In genomic region chr11:57648791-57649735, GRCh38 we compare ENCODE assay signal across 8 cellular contexts. TPM values are rescaled to one million over a fixed set of nuclear protein-coding genes. Genes with fewer than 3 reads are reported as not detected.
DNase-seq lines count a peak whose midpoint lies in the region; ATAC-seq lines count a peak whose summit lies in the region.

No MANE protein-coding gene starts in this region.

- POLR2A ChIA-PET in activated CD4-positive, alpha-beta T cell treated with anti-CD3 and anti-CD28 coated beads, Interleukin-2, amount 10 ng/mL, durations not matched to agents 7 days and 5 days (lab: Charles Lee): interaction anchor here (0.6 kb wide), 1 partner anchor 48 kb away, joined by 5 read pairs; no protein-coding TSS in a partner anchor

- H3K4me1 ChIP-seq in iPS-18a (ENCODE audit: control insufficient read depth, low read depth, low read length): peaks cover 53% of the 10 kb centered on the region

- no peak for DNase-seq in activated CD4-positive, alpha-beta T cell treated with anti-CD3 and anti-CD28 coated beads, Interleukin-2, amount 10 ng/mL, durations not matched to agents 7 days and 5 days
- DNase-seq in activated CD4-positive, alpha-beta T cell treated with anti-CD3 and anti-CD28 coated beads for 1 hour: no peak
- DNase-seq in NCI-H446 treated with DMSO at 0.1 percent for 48 hours (lab: John Stamatoyannopoulos, UW): no peak
- DNase-seq in iPS-NIHi7 (ENCODE audit: extremely low spot score): no peak

- H3K27ac Mint-ChIP-seq in activated CD4-positive, alpha-beta T cell treated with anti-CD3 and anti-CD28 coated beads, Interleukin-2, amount 10 ng/mL, durations not matched to agents 7 days and 5 days: peak overlapping the region; percentile 85
- H3K27ac Mint-ChIP-seq in activated naive CD4-positive, alpha-beta T cell treated with anti-CD3 and anti-CD28 coated beads, Interleukin-2, amount 50 U/mL, for 24 hours: peak overlapping the region; percentile 51
- H3K27ac Mint-ChIP-seq in stimulated activated naive CD8-positive, alpha-beta T cell treated with anti-CD3 and anti-CD28 coated beads, Interleukin-15, Interleukin-2, amounts not matched to agents 100 ng/mL and 50 ng/mL, for 24 hours: peak overlapping the region; percentile 55

- H3K36me3 Mint-ChIP-seq in activated CD4-positive, alpha-beta T cell treated with anti-CD3 and anti-CD28 coated beads, Interleukin-2, amount 10 ng/mL, durations not matched to agents 7 days and 5 days (ENCODE audit: low read depth): peaks cover 2% of the 10 kb centered on the region
- no peaks in the 10 kb centered on the region for H3K36me3 Mint-ChIP-seq in activated naive CD4-positive, alpha-beta T cell treated with anti-CD3 and anti-CD28 coated beads, Interleukin-2, amount 50 U/mL, for 24 hours
- no peaks in the 10 kb centered on the region for H3K36me3 Mint-ChIP-seq in stimulated activated naive CD8-positive, alpha-beta T cell treated with anti-CD3 and anti-CD28 coated beads, Interleukin-15, Interleukin-2, amounts not matched to agents 100 ng/mL and 50 ng/mL, for 24 hours (ENCODE audit: low read depth)

- H3K36me3 ChIP-seq in iPS-18a (ENCODE audit: control insufficient read depth, low read depth, low read length): no peaks in the 10 kb centered on the region

- H3K4me1 Mint-ChIP-seq in activated CD4-positive, alpha-beta T cell treated with anti-CD3 and anti-CD28 coated beads, Interleukin-2, amount 10 ng/mL, durations not matched to agents 7 days and 5 days: peaks cover 65% of the 10 kb centered on the region
- peaks cover 49% of the 10 kb centered on the region for H3K4me1 Mint-ChIP-seq in activated naive CD4-positive, alpha-beta T cell treated with anti-CD3 and anti-CD28 coated beads, Interleukin-2, amount 50 U/mL, for 24 hours
- peaks cover 63% of the 10 kb centered on the region for H3K4me1 Mint-ChIP-seq in stimulated activated naive CD8-positive, alpha-beta T cell treated with anti-CD3 and anti-CD28 coated beads, Interleukin-15, Interleukin-2, amounts not matched to agents 100 ng/mL and 50 ng/mL, for 24 hours (ENCODE audit: low read depth)

- no peak overlapping the region for H3K27ac ChIP-seq in iPS-18a (ENCODE audit: low read length)

- CTCF ChIA-PET in activated CD4-positive, alpha-beta T cell treated with anti-CD3 and anti-CD28 coated beads, Interleukin-2, amount 10 ng/mL, durations not matched to agents 7 days and 5 days (lab: Charles Lee): interaction anchor here (1.7 to 1.9 kb wide), 2 partner anchors 9 to 14 kb away, joined by 3 to 12 read pairs; no protein-coding TSS in a partner anchor

- peak overlapping the region; percentile 44 for H3K9ac ChIP-seq in iPS-18a (ENCODE audit: low read length)

- H3K4me3 ChIP-seq in iPS-18a (ENCODE audit: low read length): peak overlapping the region; percentile 66

- no peak for ATAC-seq in GM19397 (IDR thresholded peaks at IDR 0.05; ENCODE audit: unreplicated experiment)

- no peaks in the 10 kb centered on the region for H3K9me3 Mint-ChIP-seq in activated CD4-positive, alpha-beta T cell treated with anti-CD3 and anti-CD28 coated beads, Interleukin-2, amount 10 ng/mL, durations not matched to agents 7 days and 5 days
- H3K9me3 Mint-ChIP-seq in activated naive CD4-positive, alpha-beta T cell treated with anti-CD3 and anti-CD28 coated beads, Interleukin-2, amount 50 U/mL, for 24 hours: no peaks in the 10 kb centered on the region
- H3K9me3 Mint-ChIP-seq in stimulated activated naive CD8-positive, alpha-beta T cell treated with anti-CD3 and anti-CD28 coated beads, Interleukin-15, Interleukin-2, amounts not matched to agents 100 ng/mL and 50 ng/mL, for 24 hours: no peaks in the 10 kb centered on the region

- H3K4me3 Mint-ChIP-seq in activated CD4-positive, alpha-beta T cell treated with anti-CD3 and anti-CD28 coated beads, Interleukin-2, amount 10 ng/mL, durations not matched to agents 7 days and 5 days: peak overlapping the region; percentile 68
- H3K4me3 Mint-ChIP-seq in activated naive CD4-positive, alpha-beta T cell treated with anti-CD3 and anti-CD28 coated beads, Interleukin-2, amount 50 U/mL, for 24 hours: peak overlapping the region; percentile 90
- peak overlapping the region; percentile 74 for H3K4me3 Mint-ChIP-seq in stimulated activated naive CD8-positive, alpha-beta T cell treated with anti-CD3 and anti-CD28 coated beads, Interleukin-15, Interleukin-2, amounts not matched to agents 100 ng/mL and 50 ng/mL, for 24 hours

- H3K27me3 Mint-ChIP-seq in activated CD4-positive, alpha-beta T cell treated with anti-CD3 and anti-CD28 coated beads, Interleukin-2, amount 10 ng/mL, durations not matched to agents 7 days and 5 days: peaks cover 49% of the 10 kb centered on the region
- H3K27me3 Mint-ChIP-seq in activated naive CD4-positive, alpha-beta T cell treated with anti-CD3 and anti-CD28 coated beads, Interleukin-2, amount 50 U/mL, for 24 hours: peaks cover 19% of the 10 kb centered on the region
- H3K27me3 Mint-ChIP-seq in stimulated activated naive CD8-positive, alpha-beta T cell treated with anti-CD3 and anti-CD28 coated beads, Interleukin-15, Interleukin-2, amounts not matched to agents 100 ng/mL and 50 ng/mL, for 24 hours: peaks cover 46% of the 10 kb centered on the region

- peaks cover 31% of the 10 kb centered on the region for H3K27me3 ChIP-seq in iPS-18a (ENCODE audit: control insufficient read depth, insufficient read depth, low read length)

- no peaks in the 10 kb centered on the region for H3K9me3 ChIP-seq in iPS-18a (ENCODE audit: control insufficient read depth, low read depth, low read length)

RNA-seq across cellular contexts. Expression of gene YPEL4, which starts 0.6 kb away (rescaled TPM):
- total RNA-seq in activated CD4-positive, alpha-beta T cell treated with anti-CD3 and anti-CD28 coated beads, Interleukin-2, amount 10 ng/mL, durations not matched to agents 7 days and 5 days: under 1 TPM; 0.17 to 0.19 TPM

RNA-seq across cellular contexts. Expression of gene CLP1, which starts 8.5 kb away (rescaled TPM):
- total RNA-seq in activated CD4-positive, alpha-beta T cell treated with anti-CD3 and anti-CD28 coated beads, Interleukin-2, amount 10 ng/mL, durations not matched to agents 7 days and 5 days: 10 to 100 TPM; 17.1 to 21.2 TPM

RNA-seq across cellular contexts. Expression of gene ZDHHC5, which starts 18.9 kb away (rescaled TPM):
- 10 to 100 TPM; 62.9 to 65.5 TPM for total RNA-seq in activated CD4-positive, alpha-beta T cell treated with anti-CD3 and anti-CD28 coated beads, Interleukin-2, amount 10 ng/mL, durations not matched to agents 7 days and 5 days

RNA-seq across cellular contexts. Expression of gene SERPING1, which starts 51.6 kb away (rescaled TPM):
- under 1 TPM in 1 of 2 experiments, not detected in 1; 0.23 TPM for total RNA-seq in activated CD4-positive, alpha-beta T cell treated with anti-CD3 and anti-CD28 coated beads, Interleukin-2, amount 10 ng/mL, durations not matched to agents 7 days and 5 days
